8 cellular contexts compared by ENCODE assay signal in the genomic region with DNA sequence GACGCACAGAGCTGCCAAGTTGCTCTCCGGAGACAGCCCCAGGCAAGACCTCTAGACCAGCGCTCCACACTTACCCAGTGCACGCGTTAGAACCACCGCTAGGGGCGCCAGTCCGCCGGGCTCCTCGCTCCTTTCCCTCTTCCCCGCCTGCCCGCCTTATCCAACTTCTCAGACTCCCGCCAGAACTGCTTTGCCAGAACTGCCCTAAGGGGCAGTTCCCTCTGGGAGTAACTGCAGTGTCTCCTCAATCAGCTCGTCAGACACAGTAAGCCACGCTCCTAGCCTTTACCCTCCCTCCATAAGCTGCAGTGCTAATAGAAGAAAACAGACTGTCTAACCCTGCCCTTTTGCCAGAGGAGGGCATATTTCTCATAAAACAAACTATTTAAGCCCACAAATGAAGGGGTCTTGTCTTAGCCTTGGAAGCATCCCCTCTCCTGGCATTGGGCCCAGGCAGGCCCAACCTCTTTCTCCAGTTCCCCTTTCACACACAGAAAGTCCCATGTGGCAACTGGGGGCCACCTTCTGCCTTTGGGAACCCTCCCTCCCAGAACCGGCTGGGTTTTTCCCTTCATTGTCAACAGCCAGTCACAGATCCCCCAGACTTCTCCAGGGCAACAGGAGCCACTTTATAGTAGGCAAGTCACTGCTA. TPM values are rescaled to one million over a fixed set of nuclear protein-coding genes. Genes with fewer than 3 reads are reported as not detected.
DNase-seq lines count a peak whose midpoint lies in the region; ATAC-seq and TF ChIP-seq lines count a peak whose summit lies in the region.

No MANE protein-coding gene starts in this region.

- DNase-seq in A673 (ENCODE audit: low spot score) (peak; percentile 94), RKO (ENCODE audit: low spot score) (peak; percentile 86), fibroblast of peridontal ligament (ENCODE audit: extremely low read depth) (peak; percentile 93)
- peak; percentile 66 to 68 for DNase-seq in activated T-helper 1 cell treated with anti-CD3 and anti-CD28 coated beads, Interleukin-2, amount 50 U/mL, for 16 hours (ENCODE audit: low read depth in 1 of 2, low spot score in 1 of 2)
- peak; percentile 77 for DNase-seq in natural killer cell treated with Interleukin-12 subunit alpha and Interleukin-12 subunit beta and Interleukin-15 and Interleukin-18, amount 100 ng/mL, for 72 hours (ENCODE audit: low spot score)
- peak; percentile 15 to 81 (median 62) for DNase-seq in stimulated activated naive CD4-positive, alpha-beta T cell (lab: John Stamatoyannopoulos, UW)

- no peaks in the 10 kb centered on the region for H3K27me3 ChIP-seq in A673 (replicated peaks; ENCODE audit: insufficient read depth, low read depth, low read length, poor library complexity)

- no TSS peak for BruUV-seq in A673 (replicated peaks; lab: Mats Ljungman, UMichigan)

- H3K27ac ChIP-seq in A673 (ENCODE audit: low read depth, low read length, poor library complexity, severe bottlenecking) = peak overlapping the region; percentile 68

- H3K27ac Mint-ChIP-seq in natural killer cell treated with Interleukin-12 subunit alpha and Interleukin-12 subunit beta and Interleukin-15 and Interleukin-18, amount 100 ng/mL, for 72 hours = peak overlapping the region; percentile 85 to 89

- POLR2A ChIA-PET in A673 (lab: Charles Lee; ENCODE audit: low non-redundant PET) = interaction anchor here (0.9 kb wide), 1 partner anchor 10 kb away, joined by 4 read pairs; no protein-coding TSS in a partner anchor

- H3K4me3 ChIP-seq in A673 (ENCODE audit: low read depth, low read length, poor library complexity, severe bottlenecking) = no peak overlapping the region

- CTCF ChIA-PET in A673 (lab: Charles Lee) = interaction anchor here (0.5 to 2.3 kb wide), 5 partner anchors 8 to 59 kb away, joined by 3 to 9 read pairs (median 4); no protein-coding TSS in a partner anchor

- H3K4me1 ChIP-seq in A673 (ENCODE audit: insufficient read depth, low read length, poor library complexity, severe bottlenecking) = peaks cover 73% of the 10 kb centered on the region

- H3K27me3 Mint-ChIP-seq in natural killer cell treated with Interleukin-12 subunit alpha and Interleukin-12 subunit beta and Interleukin-15 and Interleukin-18, amount 100 ng/mL, for 72 hours = peaks cover 0 to 6% of the 10 kb centered on the region in 2 donors

- H3K36me3 ChIP-seq in A673 (ENCODE audit: insufficient read depth, low read length, poor library complexity, severe bottlenecking) = peaks cover 3% of the 10 kb centered on the region

- peak overlapping the region; percentile 92 for H3K4me3 Mint-ChIP-seq in natural killer cell treated with Interleukin-12 subunit alpha and Interleukin-12 subunit beta and Interleukin-15 and Interleukin-18, amount 100 ng/mL, for 72 hours

- no peaks in the 10 kb centered on the region for H3K9me3 ChIP-seq in A673 (ENCODE audit: low read depth, low read length, poor library complexity, severe bottlenecking)

- H3K36me3 Mint-ChIP-seq in natural killer cell treated with Interleukin-12 subunit alpha and Interleukin-12 subunit beta and Interleukin-15 and Interleukin-18, amount 100 ng/mL, for 72 hours = no peaks in the 10 kb centered on the region

- peak; percentile 98 for TF ChIP-seq CTCF in A673 (conservative IDR thresholded peaks at IDR 0.05; ENCODE audit: low read depth, low read length)
- peak; percentile 96 for TF ChIP-seq CTCF in LNCAP (IDR thresholded peaks at IDR 0.05)

- peaks cover 47 to 57% of the 10 kb centered on the region in 2 donors for H3K4me1 Mint-ChIP-seq in natural killer cell treated with Interleukin-12 subunit alpha and Interleukin-12 subunit beta and Interleukin-15 and Interleukin-18, amount 100 ng/mL, for 72 hours (ENCODE audit: low read depth in 2 of 2)

- no peaks in the 10 kb centered on the region for H3K9me3 Mint-ChIP-seq in natural killer cell treated with Interleukin-12 subunit alpha and Interleukin-12 subunit beta and Interleukin-15 and Interleukin-18, amount 100 ng/mL, for 72 hours

- intact Hi-C loops in A673 (cut with micrococcal nuclease; ENCODE audit: unreplicated experiment) = loop anchor here (5.0 kb wide), 1 partner anchor 57 kb away; a partner anchor contains a TSS

- ATAC-seq in GM18868 (IDR thresholded peaks at IDR 0.05; ENCODE audit: unreplicated experiment) = peak; percentile 24
- ATAC-seq in natural killer cell treated with Interleukin-12 subunit alpha and Interleukin-12 subunit beta and Interleukin-15 and Interleukin-18, amount 100 ng/mL, for 72 hours = peak; percentile 61 to 65

RNA-seq across cellular contexts. Expression of a gene that starts 3.7 kb away (rescaled TPM):
- 18.5 and 29.9 TPM in 2 replicates for total RNA-seq in A673 (2021)
- 1 to 10 TPM; 1.8 to 4.6 TPM for total RNA-seq in natural killer cell treated with Interleukin-12 subunit alpha and Interleukin-12 subunit beta and Interleukin-15 and Interleukin-18, amount 100 ng/mL, for 72 hours

RNA-seq across cellular contexts. Expression of a gene that starts 55.9 kb away (rescaled TPM):
- total RNA-seq in A673 (2021) = 190 and 196 TPM in 2 replicates
- total RNA-seq in natural killer cell treated with Interleukin-12 subunit alpha and Interleukin-12 subunit beta and Interleukin-15 and Interleukin-18, amount 100 ng/mL, for 72 hours = 10 to 100 TPM; 19.4 to 70.8 TPM
